22 cellular contexts compared by ENCODE assay signal in genomic region chr12:12681061-12681765, GRCh38. TPM values are rescaled to one million over a fixed set of nuclear protein-coding genes. Genes with fewer than 3 reads are reported as not detected.
"Had no signal": no experiment of that assay in that cellular context is flagged by ENCODE, and none has a peak within 500 bp of the region (broad histone marks: within the 10 kb centered on the region; RNA-seq: fewer than 3 reads in every experiment).

No MANE protein-coding gene starts in this region.

- H3K27ac ChIP-seq: esophagus squamous epithelium, psoas muscle, skin epidermis, transverse colon, vagina had no signal

- H3K9me3 ChIP-seq: esophagus squamous epithelium, psoas muscle, transverse colon, vagina had no signal

- H3K4me1 Mint-ChIP-seq: activated B cell treated with CpG ODN at 0.5 μM for 24 hours; activated T-helper 17 cell treated with anti-CD3 and anti-CD28 coated beads, Interleukin-2, amount 50 U/mL, for 72 hours had no signal

- H3K4me1 ChIP-seq: esophagus squamous epithelium, psoas muscle, transverse colon, vagina had no signal

- H3K27me3 Mint-ChIP-seq: activated B cell treated with CpG ODN at 0.5 μM for 24 hours; activated CD8-positive, alpha-beta T cell treated with anti-CD3 and anti-CD28 coated beads for 36 hours; activated T-helper 17 cell treated with anti-CD3 and anti-CD28 coated beads, Interleukin-2, amount 50 U/mL, for 72 hours; effector memory CD8-positive, alpha-beta T cell; stimulated activated naive CD8-positive, alpha-beta T cell treated with anti-CD3 and anti-CD28 coated beads, Interleukin-15, Interleukin-2, amounts not matched to agents 100 ng/mL and 50 ng/mL, for 24 hours had no signal

- ATAC-seq: activated CD8-positive, alpha-beta T cell treated with anti-CD3 and anti-CD28 coated beads for 36 hours; activated T-helper 17 cell treated with anti-CD3 and anti-CD28 coated beads, Interleukin-2, amount 50 U/mL, for 72 hours; effector memory CD8-positive, alpha-beta T cell; left ventricle myocardium superior; psoas muscle; right cardiac atrium had no signal

- DNase-seq: activated B cell treated with CpG ODN at 0.5 μM for 24 hours; activated CD4-positive, alpha-beta T cell treated with anti-CD3 and anti-CD28 coated beads for 48 hours; activated CD8-positive, alpha-beta T cell treated with anti-CD3 and anti-CD28 coated beads for 36 hours; activated naive CD4-positive, alpha-beta T cell; activated naive CD8-positive, alpha-beta T cell treated with anti-CD3 and anti-CD28 coated beads for 36 hours; activated T-cell treated with anti-CD3 and anti-CD28 coated beads, Interleukin-2, amount 50 U/mL, for 1 hour; anterior cingulate cortex; effector memory CD8-positive, alpha-beta T cell; esophagus squamous epithelium; left ventricle myocardium superior; psoas muscle; right cardiac atrium; T-helper 9 cell; transverse colon had no signal

- H3K9me3 Mint-ChIP-seq: activated B cell treated with CpG ODN at 0.5 μM for 24 hours; activated CD8-positive, alpha-beta T cell treated with anti-CD3 and anti-CD28 coated beads for 36 hours; activated naive CD8-positive, alpha-beta T cell treated with anti-CD3 and anti-CD28 coated beads for 36 hours; activated T-helper 17 cell treated with anti-CD3 and anti-CD28 coated beads, Interleukin-2, amount 50 U/mL, for 72 hours; dendritic cell treated with granulocyte-macrophage colony-stimulating factor and Interleukin-4, amounts not matched to agents 40 ng/mL and 50 ng/mL, for 4 days; effector memory CD8-positive, alpha-beta T cell; stimulated activated naive CD8-positive, alpha-beta T cell treated with anti-CD3 and anti-CD28 coated beads, Interleukin-15, Interleukin-2, amounts not matched to agents 100 ng/mL and 50 ng/mL, for 24 hours had no signal

- H3K27ac Mint-ChIP-seq: activated B cell treated with CpG ODN at 0.5 μM for 24 hours; activated CD8-positive, alpha-beta T cell treated with anti-CD3 and anti-CD28 coated beads for 36 hours; activated naive CD8-positive, alpha-beta T cell treated with anti-CD3 and anti-CD28 coated beads for 36 hours; activated T-helper 17 cell treated with anti-CD3 and anti-CD28 coated beads, Interleukin-2, amount 50 U/mL, for 72 hours; dendritic cell treated with granulocyte-macrophage colony-stimulating factor and Interleukin-4, amounts not matched to agents 40 ng/mL and 50 ng/mL, for 4 days; stimulated activated naive CD8-positive, alpha-beta T cell treated with anti-CD3 and anti-CD28 coated beads, Interleukin-15, Interleukin-2, amounts not matched to agents 100 ng/mL and 50 ng/mL, for 24 hours had no signal

- H3K27me3 ChIP-seq: esophagus squamous epithelium, transverse colon, vagina had no signal

- H3K36me3 ChIP-seq: esophagus squamous epithelium, transverse colon, vagina had no signal

- H3K4me3 Mint-ChIP-seq: activated B cell treated with CpG ODN at 0.5 μM for 24 hours; activated CD8-positive, alpha-beta T cell treated with anti-CD3 and anti-CD28 coated beads for 36 hours; activated naive CD8-positive, alpha-beta T cell treated with anti-CD3 and anti-CD28 coated beads for 36 hours; activated T-helper 17 cell treated with anti-CD3 and anti-CD28 coated beads, Interleukin-2, amount 50 U/mL, for 72 hours; dendritic cell treated with granulocyte-macrophage colony-stimulating factor and Interleukin-4, amounts not matched to agents 40 ng/mL and 50 ng/mL, for 4 days; effector memory CD8-positive, alpha-beta T cell; stimulated activated naive CD8-positive, alpha-beta T cell treated with anti-CD3 and anti-CD28 coated beads, Interleukin-15, Interleukin-2, amounts not matched to agents 100 ng/mL and 50 ng/mL, for 24 hours had no signal

- H3K4me3 ChIP-seq: esophagus squamous epithelium, psoas muscle, skin epidermis, transverse colon, vagina had no signal

RNA-seq across cellular contexts. Expression of gene GPR19, which starts 14.8 kb away (rescaled TPM):
- total RNA-seq: activated B cell treated with CpG ODN at 0.5 μM for 24 hours, chondrocyte, left ventricle myocardium superior, myocyte, osteocyte, psoas muscle, transverse colon, vagina had no signal
